ENCODE assay signal across 2 cellular contexts in the genomic region with DNA sequence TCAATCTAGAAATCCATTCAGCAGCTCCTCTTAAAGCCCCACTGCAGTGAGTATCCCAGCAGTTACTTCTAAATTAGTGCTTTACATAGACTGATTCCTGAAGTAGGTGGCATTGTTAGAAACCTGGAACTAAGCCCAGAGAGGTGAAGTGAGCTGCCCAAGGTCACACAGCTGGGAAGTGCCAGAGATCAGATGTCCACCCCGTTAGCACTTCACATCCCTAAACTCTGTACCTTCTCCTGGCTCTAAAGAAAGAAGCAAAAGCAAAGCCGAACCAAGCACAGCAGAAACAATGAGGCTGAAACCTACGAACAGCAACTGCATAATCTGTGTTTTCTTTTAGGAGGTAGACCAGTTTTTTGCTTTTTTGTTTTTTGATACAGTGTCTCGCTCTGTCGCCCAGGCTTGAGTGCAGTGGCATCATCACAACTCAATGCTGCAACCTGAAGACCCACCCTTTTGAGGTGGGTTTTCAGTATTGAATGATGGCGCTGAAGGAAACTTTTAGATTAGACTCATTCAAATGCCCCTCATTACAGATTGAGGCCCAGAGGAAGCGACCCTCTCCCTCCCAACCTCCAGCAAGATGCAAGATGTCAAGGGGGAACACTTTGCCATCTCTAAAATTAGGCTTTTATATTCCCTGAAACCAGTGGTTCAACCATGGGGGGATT.
A peak's percentile ranks its signal among the peaks of the same experiment; 100 is the strongest.
TF ChIP-seq lines count a peak whose summit lies in the region.

No MANE protein-coding gene starts in this region.

TF ChIP-seq in H1, 55 proteins besides CTCF, POLR2A, EP300 and RAD21 (continued from another document):
- TF ChIP-seq HDAC2 (IDR thresholded peaks at IDR 0.05; ENCODE audit: borderline replicate concordance in 1 of 2, low read depth in 2 of 2, low read length in 2 of 2): peak in 1 of 2 experiments; percentile 33; a peak in 1 of 4 replicates
- TF ChIP-seq, protein P1, sequence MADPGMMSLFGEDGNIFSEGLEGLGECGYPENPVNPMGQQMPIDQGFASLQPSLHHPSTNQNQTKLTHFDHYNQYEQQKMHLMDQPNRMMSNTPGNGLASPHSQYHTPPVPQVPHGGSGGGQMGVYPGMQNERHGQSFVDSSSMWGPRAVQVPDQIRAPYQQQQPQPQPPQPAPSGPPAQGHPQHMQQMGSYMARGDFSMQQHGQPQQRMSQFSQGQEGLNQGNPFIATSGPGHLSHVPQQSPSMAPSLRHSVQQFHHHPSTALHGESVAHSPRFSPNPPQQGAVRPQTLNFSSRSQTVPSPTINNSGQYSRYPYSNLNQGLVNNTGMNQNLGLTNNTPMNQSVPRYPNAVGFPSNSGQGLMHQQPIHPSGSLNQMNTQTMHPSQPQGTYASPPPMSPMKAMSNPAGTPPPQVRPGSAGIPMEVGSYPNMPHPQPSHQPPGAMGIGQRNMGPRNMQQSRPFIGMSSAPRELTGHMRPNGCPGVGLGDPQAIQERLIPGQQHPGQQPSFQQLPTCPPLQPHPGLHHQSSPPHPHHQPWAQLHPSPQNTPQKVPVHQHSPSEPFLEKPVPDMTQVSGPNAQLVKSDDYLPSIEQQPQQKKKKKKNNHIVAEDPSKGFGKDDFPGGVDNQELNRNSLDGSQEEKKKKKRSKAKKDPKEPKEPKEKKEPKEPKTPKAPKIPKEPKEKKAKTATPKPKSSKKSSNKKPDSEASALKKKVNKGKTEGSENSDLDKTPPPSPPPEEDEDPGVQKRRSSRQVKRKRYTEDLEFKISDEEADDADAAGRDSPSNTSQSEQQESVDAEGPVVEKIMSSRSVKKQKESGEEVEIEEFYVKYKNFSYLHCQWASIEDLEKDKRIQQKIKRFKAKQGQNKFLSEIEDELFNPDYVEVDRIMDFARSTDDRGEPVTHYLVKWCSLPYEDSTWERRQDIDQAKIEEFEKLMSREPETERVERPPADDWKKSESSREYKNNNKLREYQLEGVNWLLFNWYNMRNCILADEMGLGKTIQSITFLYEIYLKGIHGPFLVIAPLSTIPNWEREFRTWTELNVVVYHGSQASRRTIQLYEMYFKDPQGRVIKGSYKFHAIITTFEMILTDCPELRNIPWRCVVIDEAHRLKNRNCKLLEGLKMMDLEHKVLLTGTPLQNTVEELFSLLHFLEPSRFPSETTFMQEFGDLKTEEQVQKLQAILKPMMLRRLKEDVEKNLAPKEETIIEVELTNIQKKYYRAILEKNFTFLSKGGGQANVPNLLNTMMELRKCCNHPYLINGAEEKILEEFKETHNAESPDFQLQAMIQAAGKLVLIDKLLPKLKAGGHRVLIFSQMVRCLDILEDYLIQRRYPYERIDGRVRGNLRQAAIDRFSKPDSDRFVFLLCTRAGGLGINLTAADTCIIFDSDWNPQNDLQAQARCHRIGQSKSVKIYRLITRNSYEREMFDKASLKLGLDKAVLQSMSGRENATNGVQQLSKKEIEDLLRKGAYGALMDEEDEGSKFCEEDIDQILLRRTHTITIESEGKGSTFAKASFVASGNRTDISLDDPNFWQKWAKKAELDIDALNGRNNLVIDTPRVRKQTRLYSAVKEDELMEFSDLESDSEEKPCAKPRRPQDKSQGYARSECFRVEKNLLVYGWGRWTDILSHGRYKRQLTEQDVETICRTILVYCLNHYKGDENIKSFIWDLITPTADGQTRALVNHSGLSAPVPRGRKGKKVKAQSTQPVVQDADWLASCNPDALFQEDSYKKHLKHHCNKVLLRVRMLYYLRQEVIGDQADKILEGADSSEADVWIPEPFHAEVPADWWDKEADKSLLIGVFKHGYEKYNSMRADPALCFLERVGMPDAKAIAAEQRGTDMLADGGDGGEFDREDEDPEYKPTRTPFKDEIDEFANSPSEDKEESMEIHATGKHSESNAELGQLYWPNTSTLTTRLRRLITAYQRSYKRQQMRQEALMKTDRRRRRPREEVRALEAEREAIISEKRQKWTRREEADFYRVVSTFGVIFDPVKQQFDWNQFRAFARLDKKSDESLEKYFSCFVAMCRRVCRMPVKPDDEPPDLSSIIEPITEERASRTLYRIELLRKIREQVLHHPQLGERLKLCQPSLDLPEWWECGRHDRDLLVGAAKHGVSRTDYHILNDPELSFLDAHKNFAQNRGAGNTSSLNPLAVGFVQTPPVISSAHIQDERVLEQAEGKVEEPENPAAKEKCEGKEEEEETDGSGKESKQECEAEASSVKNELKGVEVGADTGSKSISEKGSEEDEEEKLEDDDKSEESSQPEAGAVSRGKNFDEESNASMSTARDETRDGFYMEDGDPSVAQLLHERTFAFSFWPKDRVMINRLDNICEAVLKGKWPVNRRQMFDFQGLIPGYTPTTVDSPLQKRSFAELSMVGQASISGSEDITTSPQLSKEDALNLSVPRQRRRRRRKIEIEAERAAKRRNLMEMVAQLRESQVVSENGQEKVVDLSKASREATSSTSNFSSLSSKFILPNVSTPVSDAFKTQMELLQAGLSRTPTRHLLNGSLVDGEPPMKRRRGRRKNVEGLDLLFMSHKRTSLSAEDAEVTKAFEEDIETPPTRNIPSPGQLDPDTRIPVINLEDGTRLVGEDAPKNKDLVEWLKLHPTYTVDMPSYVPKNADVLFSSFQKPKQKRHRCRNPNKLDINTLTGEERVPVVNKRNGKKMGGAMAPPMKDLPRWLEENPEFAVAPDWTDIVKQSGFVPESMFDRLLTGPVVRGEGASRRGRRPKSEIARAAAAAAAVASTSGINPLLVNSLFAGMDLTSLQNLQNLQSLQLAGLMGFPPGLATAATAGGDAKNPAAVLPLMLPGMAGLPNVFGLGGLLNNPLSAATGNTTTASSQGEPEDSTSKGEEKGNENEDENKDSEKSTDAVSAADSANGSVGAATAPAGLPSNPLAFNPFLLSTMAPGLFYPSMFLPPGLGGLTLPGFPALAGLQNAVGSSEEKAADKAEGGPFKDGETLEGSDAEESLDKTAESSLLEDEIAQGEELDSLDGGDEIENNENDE (IDR thresholded peaks at IDR 0.05; ENCODE audit: insufficient replicate concordance, low read length): peak; percentile 4

TF ChIP-seq in neural cell, 6 proteins besides CTCF, POLR2A, EP300 and RAD21 (continued from another document):
- TF ChIP-seq, protein P2, sequence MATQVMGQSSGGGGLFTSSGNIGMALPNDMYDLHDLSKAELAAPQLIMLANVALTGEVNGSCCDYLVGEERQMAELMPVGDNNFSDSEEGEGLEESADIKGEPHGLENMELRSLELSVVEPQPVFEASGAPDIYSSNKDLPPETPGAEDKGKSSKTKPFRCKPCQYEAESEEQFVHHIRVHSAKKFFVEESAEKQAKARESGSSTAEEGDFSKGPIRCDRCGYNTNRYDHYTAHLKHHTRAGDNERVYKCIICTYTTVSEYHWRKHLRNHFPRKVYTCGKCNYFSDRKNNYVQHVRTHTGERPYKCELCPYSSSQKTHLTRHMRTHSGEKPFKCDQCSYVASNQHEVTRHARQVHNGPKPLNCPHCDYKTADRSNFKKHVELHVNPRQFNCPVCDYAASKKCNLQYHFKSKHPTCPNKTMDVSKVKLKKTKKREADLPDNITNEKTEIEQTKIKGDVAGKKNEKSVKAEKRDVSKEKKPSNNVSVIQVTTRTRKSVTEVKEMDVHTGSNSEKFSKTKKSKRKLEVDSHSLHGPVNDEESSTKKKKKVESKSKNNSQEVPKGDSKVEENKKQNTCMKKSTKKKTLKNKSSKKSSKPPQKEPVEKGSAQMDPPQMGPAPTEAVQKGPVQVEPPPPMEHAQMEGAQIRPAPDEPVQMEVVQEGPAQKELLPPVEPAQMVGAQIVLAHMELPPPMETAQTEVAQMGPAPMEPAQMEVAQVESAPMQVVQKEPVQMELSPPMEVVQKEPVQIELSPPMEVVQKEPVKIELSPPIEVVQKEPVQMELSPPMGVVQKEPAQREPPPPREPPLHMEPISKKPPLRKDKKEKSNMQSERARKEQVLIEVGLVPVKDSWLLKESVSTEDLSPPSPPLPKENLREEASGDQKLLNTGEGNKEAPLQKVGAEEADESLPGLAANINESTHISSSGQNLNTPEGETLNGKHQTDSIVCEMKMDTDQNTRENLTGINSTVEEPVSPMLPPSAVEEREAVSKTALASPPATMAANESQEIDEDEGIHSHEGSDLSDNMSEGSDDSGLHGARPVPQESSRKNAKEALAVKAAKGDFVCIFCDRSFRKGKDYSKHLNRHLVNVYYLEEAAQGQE (IDR thresholded peaks at IDR 0.05; ENCODE audit: borderline replicate concordance): no peak
- TF ChIP-seq EZH2 (IDR thresholded peaks at IDR 0.05; ENCODE audit: borderline replicate concordance, insufficient read depth, low read length, poor library complexity, severe bottlenecking) (no peak), MXI1 (conservative IDR thresholded peaks at IDR 0.05; ENCODE audit: poor library complexity, severe bottlenecking) (no peak), SMC3 (conservative IDR thresholded peaks at IDR 0.05; ENCODE audit: poor library complexity) (no peak)
